8 cellular contexts compared by ENCODE assay signal in the genomic region with DNA sequence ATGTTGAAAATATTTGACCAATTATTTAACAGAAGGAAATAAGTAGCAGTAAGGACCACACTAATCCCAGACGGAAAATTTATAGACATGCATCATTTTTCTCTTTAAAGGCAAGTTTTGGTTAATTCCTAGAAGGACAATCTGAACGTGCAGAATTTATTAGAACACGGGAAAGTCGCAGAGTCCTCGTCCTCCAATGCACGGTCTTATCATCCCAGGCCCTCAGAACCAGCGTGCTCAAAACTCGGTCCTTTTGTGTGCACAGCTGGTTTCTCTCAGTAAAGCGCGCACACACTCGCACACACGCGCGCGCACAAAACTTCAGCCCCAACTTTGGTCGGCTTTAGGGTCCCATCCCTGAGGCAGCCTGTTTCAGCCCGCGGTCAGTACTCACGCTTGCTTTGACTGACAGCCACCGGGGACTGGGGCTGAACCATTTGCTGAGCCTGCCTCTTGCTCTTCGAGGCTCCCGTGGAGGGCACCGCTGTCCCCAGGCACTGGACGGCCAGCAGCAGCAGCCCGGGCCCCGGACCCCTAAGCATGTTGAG. TPM values are rescaled to one million over a fixed set of nuclear protein-coding genes. Genes with fewer than 3 reads are reported as not detected.
A peak's percentile ranks its signal among the peaks of the same experiment; 100 is the strongest.
DNase-seq lines count a peak whose midpoint lies in the region; ATAC-seq and TF ChIP-seq lines count a peak whose summit lies in the region.

No MANE protein-coding gene starts in this region.

- peak overlapping the region; percentile 78 for H3K4me3 Mint-ChIP-seq in activated naive CD4-positive, alpha-beta T cell treated with anti-CD3 and anti-CD28 coated beads, Interleukin-2, amount 50 U/mL, for 24 hours
- H3K4me3 Mint-ChIP-seq in T-helper 2 cell treated with Interferon-gamma antibody and Interleukin-4, amounts not matched to agents 5 μg/mL and 100 μg/mL, for 36 hours = peak overlapping the region; percentile 42

- peaks cover 22% of the 10 kb centered on the region for H3K4me1 Mint-ChIP-seq in activated naive CD4-positive, alpha-beta T cell treated with anti-CD3 and anti-CD28 coated beads, Interleukin-2, amount 50 U/mL, for 24 hours
- peaks cover 15% of the 10 kb centered on the region for H3K4me1 Mint-ChIP-seq in T-helper 2 cell treated with Interferon-gamma antibody and Interleukin-4, amounts not matched to agents 5 μg/mL and 100 μg/mL, for 36 hours (ENCODE audit: low read depth)

- no peaks in the 10 kb centered on the region for H3K9me3 Mint-ChIP-seq in activated naive CD4-positive, alpha-beta T cell treated with anti-CD3 and anti-CD28 coated beads, Interleukin-2, amount 50 U/mL, for 24 hours
- no peaks in the 10 kb centered on the region for H3K9me3 Mint-ChIP-seq in T-helper 2 cell treated with Interferon-gamma antibody and Interleukin-4, amounts not matched to agents 5 μg/mL and 100 μg/mL, for 36 hours

- peak overlapping the region; percentile 94 to 98 for H3K4me3 ChIP-seq in foreskin fibroblast (ENCODE audit: low read depth in 1 of 2, low read length in 2 of 2)

- H3K36me3 Mint-ChIP-seq in activated naive CD4-positive, alpha-beta T cell treated with anti-CD3 and anti-CD28 coated beads, Interleukin-2, amount 50 U/mL, for 24 hours = no peaks in the 10 kb centered on the region
- H3K36me3 Mint-ChIP-seq in T-helper 2 cell treated with Interferon-gamma antibody and Interleukin-4, amounts not matched to agents 5 μg/mL and 100 μg/mL, for 36 hours (ENCODE audit: low read depth) = no peaks in the 10 kb centered on the region

- H3K27me3 Mint-ChIP-seq in activated naive CD4-positive, alpha-beta T cell treated with anti-CD3 and anti-CD28 coated beads, Interleukin-2, amount 50 U/mL, for 24 hours = peaks cover 56% of the 10 kb centered on the region
- H3K27me3 Mint-ChIP-seq in T-helper 2 cell treated with Interferon-gamma antibody and Interleukin-4, amounts not matched to agents 5 μg/mL and 100 μg/mL, for 36 hours (ENCODE audit: low read depth) = peaks cover 82% of the 10 kb centered on the region

- no peak for DNase-seq in activated naive CD4-positive, alpha-beta T cell (lab: John Stamatoyannopoulos, UW)
- DNase-seq in T-helper 2 cell treated with Interferon-gamma antibody and Interleukin-4, amounts not matched to agents 5 μg/mL and 100 μg/mL, for 36 hours (ENCODE audit: low spot score) = no peak
- DNase-seq in foreskin fibroblast (no peak), omental fat pad (ENCODE audit: low spot score) (no peak), SKM-1 (lab: John Stamatoyannopoulos, UW; ENCODE audit: unreplicated experiment) (no peak), middle frontal gyrus (ENCODE audit: extremely low spot score, low spot score) (no peak)

- no peak overlapping the region for H3K27ac Mint-ChIP-seq in activated naive CD4-positive, alpha-beta T cell treated with anti-CD3 and anti-CD28 coated beads, Interleukin-2, amount 50 U/mL, for 24 hours
- H3K27ac Mint-ChIP-seq in T-helper 2 cell treated with Interferon-gamma antibody and Interleukin-4, amounts not matched to agents 5 μg/mL and 100 μg/mL, for 36 hours = no peak overlapping the region

- ATAC-seq in HG03066 (IDR thresholded peaks at IDR 0.05; ENCODE audit: low read depth, unreplicated experiment) (peak; percentile 19), omental fat pad (ENCODE audit: low FRiP score) (peak; percentile 11)

- TF ChIP-seq CTCF in foreskin fibroblast (IDR thresholded peaks at IDR 0.05; ENCODE audit: low read depth, low read length) (no peak), omental fat pad (IDR thresholded peaks at IDR 0.05) (no peak)

RNA-seq across cellular contexts. Expression of a gene that starts 0.5 kb away (rescaled TPM):
- 100 to 1,000 TPM in 3 of 4 donors, 10 to 100 TPM in 1; 89.6 to 220 (median 177) TPM for total RNA-seq in omental fat pad
